ENCODE assay signal across 19 cellular contexts in genomic region chr7:79702116-79702515, GRCh38.
DNase-seq lines count a peak whose midpoint lies in the region; FAIRE-seq and TF ChIP-seq lines count a peak whose summit lies in the region.
"Had no signal": no experiment of that assay in that cellular context is flagged by ENCODE, and none has a peak within 500 bp of the region (broad histone marks: within the 10 kb centered on the region; RNA-seq: fewer than 3 reads in every experiment).

No MANE protein-coding gene starts in this region.

- 71% methylated on average over 1 of the region's 1 CpG for WGBS in mammary epithelial cell (ENCODE audit: low coverage, missing lambda C conversion rate)
- no CpG with 5 or more reads among the region's 1 CpG for WGBS in trophoblast cell (ENCODE audit: extremely low coverage, insufficient coverage, insufficient read length)

- H3K36me3 ChIP-seq in mammary epithelial cell (ENCODE audit: insufficient read depth, low read length) = no peaks in the 10 kb centered on the region
- H3K36me3 ChIP-seq in trophoblast cell (ENCODE audit: control insufficient read depth in 1 of 2, insufficient read depth in 2 of 2, low read length in 2 of 2) = no peaks in the 10 kb centered on the region

- no peak overlapping the region for H3K14ac ChIP-seq in trophoblast cell (ENCODE audit: low read length)

- H4K91ac ChIP-seq in trophoblast cell (ENCODE audit: low read depth, low read length) = no peak overlapping the region

- H2BK120ac ChIP-seq in trophoblast cell (ENCODE audit: insufficient read depth, low read length, poor library complexity) = no peak overlapping the region

- POLR2A ChIA-PET in MCF 10A (lab: Yijun Ruan, JAX) = no interaction called here
- POLR2A ChIA-PET in RWPE1 (lab: Yijun Ruan, JAX; ENCODE audit: low non-redundant PET) = no interaction called here

- H3K4me1 Mint-ChIP-seq in MCF 10A (ENCODE audit: insufficient read depth, unreplicated experiment) = no peaks in the 10 kb centered on the region
- H3K4me1 Mint-ChIP-seq: IgD-negative memory B cell had no signal

- H2BK12ac ChIP-seq in trophoblast cell (ENCODE audit: low read length) = no peak overlapping the region

- no peak overlapping the region for H3K18ac ChIP-seq in trophoblast cell (ENCODE audit: low read length)

- dilution Hi-C loops in mammary epithelial cell (cut with HindIII; ENCODE audit: low sequenced_read_pairs) = no loop called here

- no peak overlapping the region for H3K23ac ChIP-seq in trophoblast cell (ENCODE audit: low read length)

- TF ChIP-seq CTCF in mammary epithelial cell (conservative IDR thresholded peaks at IDR 0.05 in 1 of 2, IDR thresholded peaks at IDR 0.05 in 1 of 2; ENCODE audit: extremely low read depth in 1 of 2, insufficient read depth in 1 of 2, low read depth in 1 of 2, low read length in 2 of 2) (no peak), MCF 10A (IDR thresholded peaks at IDR 0.05; ENCODE audit: unreplicated experiment) (no peak), RWPE1 (conservative IDR thresholded peaks at IDR 0.05; ENCODE audit: low read depth) (no peak)

- peaks cover 75% of the 10 kb centered on the region for H3K27me3 Mint-ChIP-seq in MCF 10A (ENCODE audit: insufficient read depth, unreplicated experiment)
- H3K27me3 Mint-ChIP-seq: IgD-negative memory B cell had no signal

- H3K9ac ChIP-seq in mammary epithelial cell (ENCODE audit: insufficient read depth, low read length) = no peak overlapping the region
- H3K9ac ChIP-seq in trophoblast cell (ENCODE audit: low read length) = no peak overlapping the region

- H3K4ac ChIP-seq in trophoblast cell (ENCODE audit: low read depth, low read length) = no peak overlapping the region

- CTCF ChIA-PET in mammary epithelial cell (lab: Charles Lee; ENCODE audit: low non-redundant PET) = no interaction called here
- CTCF ChIA-PET in MCF 10A (lab: Yijun Ruan, JAX) = no interaction called here
- CTCF ChIA-PET in RWPE1 (lab: Yijun Ruan, JAX) = no interaction called here

- H3K4me3 ChIP-seq in mammary epithelial cell (replicated peaks in 1 of 3; ENCODE audit: insufficient read depth in 1 of 3, low read depth in 2 of 3, low read length in 3 of 3) (no peak overlapping the region), trophoblast cell (ENCODE audit: low read depth, low read length) (no peak overlapping the region)
- H3K4me3 ChIP-seq: SK-N-MC had no signal

- H3K27me3 ChIP-seq in mammary epithelial cell (ENCODE audit: insufficient read depth, low read length) (no peaks in the 10 kb centered on the region), trophoblast cell (ENCODE audit: insufficient read depth, low read length) (no peaks in the 10 kb centered on the region)

- H4K8ac ChIP-seq in trophoblast cell (ENCODE audit: low read depth, low read length) = no peak overlapping the region

- no peaks in the 10 kb centered on the region for H3K79me1 ChIP-seq in trophoblast cell (ENCODE audit: low read length)

- BruUV-seq in mammary epithelial cell (replicated peaks; lab: Mats Ljungman, UMichigan) (no TSS peak), MCF 10A (replicated peaks; lab: Mats Ljungman, UMichigan) (no TSS peak)

- no peak overlapping the region for H2BK5ac ChIP-seq in trophoblast cell (ENCODE audit: low read depth, low read length, poor library complexity)

- no peak overlapping the region for H4K12ac ChIP-seq in trophoblast cell (ENCODE audit: low read depth, low read length)

- H3K9me3 Mint-ChIP-seq in MCF 10A (ENCODE audit: unreplicated experiment) = no peaks in the 10 kb centered on the region

- no peak overlapping the region for H3K27ac Mint-ChIP-seq in MCF 10A (ENCODE audit: low read depth, unreplicated experiment)
- H3K27ac Mint-ChIP-seq: IgD-negative memory B cell had no signal

- H2AFZ ChIP-seq in mammary epithelial cell (ENCODE audit: low read depth, low read length) = no peak overlapping the region
- H2AFZ ChIP-seq in trophoblast cell (ENCODE audit: insufficient read depth, low read length, poor library complexity) = no peak overlapping the region

- H3K4me2 ChIP-seq in mammary epithelial cell (ENCODE audit: insufficient read depth, low read depth, low read length) = no peak overlapping the region
- H3K4me2 ChIP-seq in trophoblast cell (ENCODE audit: low read length) = no peak overlapping the region

- intact Hi-C loops in mammary epithelial cell (cut with micrococcal nuclease) (no loop called here), MCF 10A (cut with micrococcal nuclease) (no loop called here)

- no peaks in the 10 kb centered on the region for H3K79me2 ChIP-seq in mammary epithelial cell (ENCODE audit: insufficient read depth, low read length)
- H3K79me2 ChIP-seq in trophoblast cell (ENCODE audit: control insufficient read depth, insufficient read depth, low read length, poor library complexity) = no peaks in the 10 kb centered on the region

- H3K4me3 Mint-ChIP-seq in MCF 10A (ENCODE audit: unreplicated experiment) = no peak overlapping the region
- H3K4me3 Mint-ChIP-seq: IgD-negative memory B cell had no signal

- no peaks in the 10 kb centered on the region for H4K20me1 ChIP-seq in mammary epithelial cell (ENCODE audit: insufficient read depth, low read length)

- peak; percentile 30 for FAIRE-seq in urothelium cell line (lab: Jason Lieb, UNC)
- FAIRE-seq: H54 had no signal

- H2AK5ac ChIP-seq in trophoblast cell (ENCODE audit: low read length) = no peak overlapping the region

- peak; percentile 57 for DNase-seq in mammary epithelial cell
- DNase-seq in MCF 10A (ENCODE audit: unreplicated experiment) = no peak
- DNase-seq in RWPE1 (ENCODE audit: low spot score) = peak; percentile 1
- peak; percentile 12 for DNase-seq in fibroblast of peridontal ligament (ENCODE audit: extremely low read depth)
- no peak for DNase-seq in urothelium cell line (ENCODE audit: low spot score)
- no peak for DNase-seq in trophoblast cell
- no peak for DNase-seq in CD1c-positive myeloid dendritic cell (ENCODE audit: extremely low spot score)
- DNase-seq in NCI-H226 = no peak
- DNase-seq: C1 segment of cervical spinal cord, MV-4-11, NCI-H1436, NCI-H2029 treated with DMSO at 0.1 percent for 48 hours, NCI-H510A, NCI-H82, Right ventricle myocardium superior had no signal

- no peaks in the 10 kb centered on the region for H3K36me3 Mint-ChIP-seq in MCF 10A (ENCODE audit: insufficient read depth, unreplicated experiment)
- H3K36me3 Mint-ChIP-seq: IgD-negative memory B cell had no signal

- in situ Hi-C loops in mammary epithelial cell (cut with MboI; ENCODE audit: low sequenced_read_pairs in 2 of 2) = no loop called here

- H3K4me1 ChIP-seq in mammary epithelial cell (ENCODE audit: insufficient read depth, low read length) (peaks cover 3% of the 10 kb centered on the region), trophoblast cell (ENCODE audit: control insufficient read depth in 1 of 2, insufficient read depth in 2 of 2, low read length in 2 of 2) (no peaks in the 10 kb centered on the region)

- H3K9me3 ChIP-seq in mammary epithelial cell (replicated peaks; ENCODE audit: insufficient read depth, low read length) (peaks cover 2% of the 10 kb centered on the region), trophoblast cell (ENCODE audit: insufficient read depth, low read depth, low read length) (no peaks in the 10 kb centered on the region)

- no peak overlapping the region for H3K27ac ChIP-seq in mammary epithelial cell (ENCODE audit: insufficient read depth, low read depth, low read length)
- H3K27ac ChIP-seq in RWPE1 = no peak overlapping the region
- H3K27ac ChIP-seq in trophoblast cell (ENCODE audit: low read depth, low read length) = no peak overlapping the region
- H3K27ac ChIP-seq: 22Rv1, SK-N-MC had no signal

Comparison
In these comparisons a context has a peak if more than half of its experiments do, and no peak if none do; other contexts are left out.
1. DNase-seq: peak in mammary epithelial cell (single experiment), RWPE1 (single experiment) and fibroblast of peridontal ligament (single experiment); none in MCF 10A (single experiment), urothelium cell line (single experiment), trophoblast cell (0 of 2), CD1c-positive myeloid dendritic cell (single experiment) and NCI-H226 (single experiment).